9 cellular contexts compared by ENCODE assay signal in the genomic region with DNA sequence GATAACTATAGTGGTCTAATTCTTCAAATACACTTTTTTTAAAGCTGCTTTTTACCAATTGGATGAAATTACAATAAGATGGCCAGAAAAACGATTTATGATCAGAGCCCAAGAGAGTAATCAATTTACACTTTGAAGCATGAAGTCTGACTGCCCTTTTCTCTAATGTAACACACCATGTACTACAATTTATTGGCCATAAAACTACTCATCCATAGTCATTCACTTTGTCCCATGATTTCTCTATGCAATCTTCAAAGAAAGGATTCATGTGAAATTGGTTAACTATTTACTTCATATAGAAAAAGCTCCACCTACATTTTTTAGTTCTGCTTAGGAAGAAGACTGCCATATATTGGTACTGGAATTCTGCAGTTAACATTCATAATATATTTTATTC.
"Had no signal": no experiment of that assay in that cellular context is flagged by ENCODE, and none has a peak within 500 bp of the region (broad histone marks: within the 10 kb centered on the region; RNA-seq: fewer than 3 reads in every experiment).

No MANE protein-coding gene starts in this region.

- DNase-seq: H9, HCEC 1CT, HFFc6 had no signal

- H3K4me2 ChIP-seq: GM23338 had no signal

- FAIRE-seq: H1, H54, HepG2 had no signal

- H3K9me3 Mint-ChIP-seq: GM23338, H9, HFFc6 had no signal

- H2AFZ ChIP-seq: GM23338 had no signal

- H3K27ac Mint-ChIP-seq: GM23338, H9, HFFc6, IgD-negative memory B cell had no signal

- H3K4me3 ChIP-seq: GM23338 had no signal

- H3K4me1 Mint-ChIP-seq: GM23338, H9 had no signal

- H3K27ac ChIP-seq: HL-60 had no signal

- H3K4me3 Mint-ChIP-seq: GM23338, H9, HFFc6, IgD-negative memory B cell had no signal
